Comparison of ENCODE assay signal across 16 cellular contexts in genomic region chr1:35797380-35797779, GRCh38. TPM values are rescaled to one million over a fixed set of nuclear protein-coding genes. Genes with fewer than 3 reads are reported as not detected.
DNase-seq lines count a peak whose midpoint lies in the region; ATAC-seq, FAIRE-seq and TF ChIP-seq lines count a peak whose summit lies in the region.
"Had no signal": no experiment of that assay in that cellular context is flagged by ENCODE, and none has a peak within 500 bp of the region (broad histone marks: within the 10 kb centered on the region; RNA-seq: fewer than 3 reads in every experiment).

No MANE protein-coding gene starts in this region.

- H3K4me1 Mint-ChIP-seq in natural killer cell = no peaks in the 10 kb centered on the region

- no peaks in the 10 kb centered on the region for H3K36me3 ChIP-seq in GM12878 (ENCODE audit: control insufficient read depth in 2 of 2, insufficient read depth in 2 of 2, low read length in 1 of 2)
- H3K36me3 ChIP-seq: HAP-1 had no signal

- no peaks in the 10 kb centered on the region for H3K9me3 ChIP-seq in GM12878 (replicated peaks; ENCODE audit: control insufficient read depth, insufficient read depth, low read length)
- H3K9me3 ChIP-seq: HAP-1, SK-N-SH had no signal

- peak; percentile 18 for DNase-seq in activated CD8-positive, alpha-beta memory T cell treated with anti-CD3 and anti-CD28 coated beads, Interleukin-2, amount 50 U/mL, for 48 hours
- no peak for DNase-seq in activated CD8-positive, alpha-beta memory T cell treated with anti-CD3 and anti-CD28 coated beads, Interleukin-2, amount 50 U/mL, for 4 hours
- DNase-seq in NOMO-1 treated with DMSO at 0.1 percent for 48 hours (lab: John Stamatoyannopoulos, UW; ENCODE audit: unreplicated experiment) (peak; percentile 68), GM12878 (ENCODE audit: low read depth, low spot score) (no peak), natural killer cell (no peak), DMS114 treated with DMSO at 0.1 percent for 48 hours (lab: John Stamatoyannopoulos, UW; ENCODE audit: unreplicated experiment) (no peak)
- DNase-seq: 8988T, GF-D8, NCI-H1092, NCI-H510A treated with DMSO at 0.1 percent for 48 hours, SK-N-SH, T-helper 1 cell had no signal

- no peak for TF ChIP-seq RAD21 in GM12878 (IDR thresholded peaks at IDR 0.05; ENCODE audit: insufficient read depth, low read depth, low read length)

- no peak for TF ChIP-seq POLR2A in GM12878 (IDR thresholded peaks at IDR 0.05; ENCODE audit: low read depth, low read length)

- no peak overlapping the region for H2AFZ ChIP-seq in GM12878 (ENCODE audit: control insufficient read depth, low read depth, low read length)

- SMC1A ChIA-PET in GM12878 (lab: Charles Lee; ENCODE audit: uncharacterized antibody, unreplicated experiment) = interaction anchor here (0.6 to 1.7 kb wide), 4 partner anchors 9 to 256 kb away, joined by 3 to 6 read pairs (median 4); no protein-coding TSS in a partner anchor

- no peaks in the 10 kb centered on the region for H3K27me3 ChIP-seq in GM12878 (replicated peaks in 1 of 2; ENCODE audit: control insufficient read depth in 2 of 2, insufficient read depth in 2 of 2, low read length in 1 of 2)

- 47% methylated on average over 5 of the region's 5 CpGs for WGBS in GM12878 (ENCODE audit: insufficient coverage, insufficient replicate concordance, low lambda C conversion rate, missing lambda C conversion rate)

- no TSS peak for BruUV-seq in GM12878 (replicated peaks; lab: Mats Ljungman, UMichigan)

- intact Hi-C loops in GM12878 (cut with micrococcal nuclease; ENCODE audit: unreplicated experiment) = no loop called here
- intact Hi-C loops in natural killer cell (cut with micrococcal nuclease) = no loop called here

- no peaks in the 10 kb centered on the region for H3K27me3 Mint-ChIP-seq in natural killer cell (ENCODE audit: low read depth in 2 of 2)

- peak overlapping the region; percentile 40 for H3K4me2 ChIP-seq in GM12878 (ENCODE audit: control insufficient read depth, insufficient read depth)
- H3K4me2 ChIP-seq: SK-N-SH had no signal

- in situ Hi-C loops in GM12878 (cut with MboI) = no loop called here

- no peaks in the 10 kb centered on the region for H3K9me3 Mint-ChIP-seq in natural killer cell

- RAD21 ChIA-PET in GM12878 (lab: Charles Lee; ENCODE audit: unreplicated experiment) = interaction anchor here (1.1 to 1.2 kb wide), 2 partner anchors 14 to 28 kb away, joined by 3 to 5 read pairs; partner anchors contain the start of gene CLSPN

- no peak overlapping the region for H3K9ac ChIP-seq in GM12878 (ENCODE audit: control insufficient read depth, insufficient read depth, low read length)
- H3K9ac ChIP-seq: SK-N-SH had no signal

- FAIRE-seq in GM12878 (lab: Jason Lieb, UNC) = no peak
- FAIRE-seq: GM19239 had no signal

- CTCF ChIA-PET in GM12878 (lab: Yijun Ruan, JAX) = interaction anchor here (0.9 to 1.3 kb wide), 2 partner anchors 22 to 229 kb away, joined by 4 read pairs; no protein-coding TSS in a partner anchor

- no peaks in the 10 kb centered on the region for H3K79me2 ChIP-seq in GM12878 (ENCODE audit: control insufficient read depth, insufficient read depth, low read length)

- no peak overlapping the region for H3K4me3 Mint-ChIP-seq in natural killer cell

- TF ChIP-seq CTCF in GM12878 (IDR thresholded peaks at IDR 0.05 in 2 of 3, conservative IDR thresholded peaks at IDR 0.05 in 1 of 3; ENCODE audit: control insufficient read depth in 2 of 3, extremely low read depth in 1 of 3, insufficient read depth in 1 of 3, low read depth in 3 of 3, low read length in 3 of 3) = no peak
- no peak for TF ChIP-seq CTCF in natural killer cell (IDR thresholded peaks at IDR 0.05)

- H4K20me1 ChIP-seq in GM12878 (ENCODE audit: control insufficient read depth, insufficient read depth) = no peaks in the 10 kb centered on the region

- no peak overlapping the region for H3K27ac Mint-ChIP-seq in natural killer cell

- POLR2A ChIA-PET in GM12878 (lab: Charles Lee) = interaction anchor here (1.0 kb wide), 1 partner anchor 27 kb away, joined by 3 read pairs; the partner anchor contains the start of gene CLSPN

- H3K36me3 Mint-ChIP-seq in natural killer cell = no peaks in the 10 kb centered on the region

- peak overlapping the region; percentile 29; the same call in 1 of the 2 replicates for H3K4me3 ChIP-seq in GM12878
- H3K4me3 ChIP-seq: HAP-1 had no signal

- H3K4me1 ChIP-seq in GM12878 (ENCODE audit: control insufficient read depth, insufficient read depth, low read length) = peaks cover 16% of the 10 kb centered on the region

- no peak for TF ChIP-seq EP300 in GM12878 (IDR thresholded peaks at IDR 0.05; ENCODE audit: borderline replicate concordance in 1 of 2, control insufficient read depth in 1 of 2, low read depth in 2 of 2, low read length in 2 of 2)

- ATAC-seq in GM12878 = peak; percentile 66
- no peak for ATAC-seq in HG02938 (IDR thresholded peaks at IDR 0.05; ENCODE audit: unreplicated experiment)
- ATAC-seq in GM19328 (IDR thresholded peaks at IDR 0.05; ENCODE audit: unreplicated experiment) = no peak
- ATAC-seq in natural killer cell = no peak

- H3K27ac ChIP-seq in GM12878 (ENCODE audit: control insufficient read depth, insufficient read depth) = peak overlapping the region; percentile 38

TF ChIP-seq in GM12878, 131 proteins besides CTCF, POLR2A, EP300 and RAD21:
- TF ChIP-seq SPI1 (IDR thresholded peaks at IDR 0.05; ENCODE audit: borderline replicate concordance, insufficient read depth, low read depth, low read length) (peak; percentile 52; the same call in 1 of the 2 replicates), SREBF1 (IDR thresholded peaks at IDR 0.05; ENCODE audit: low read length) (no peak), ASH2L (IDR thresholded peaks at IDR 0.05; ENCODE audit: borderline replicate concordance, low read depth) (no peak), POLR2AphosphoS2 (IDR thresholded peaks at IDR 0.05; ENCODE audit: low read depth, low read length) (no peak), BHLHE40 (IDR thresholded peaks at IDR 0.05; ENCODE audit: borderline replicate concordance in 1 of 2, low read depth in 2 of 2, low read length in 1 of 2) (no peak), SREBF2 (IDR thresholded peaks at IDR 0.05; ENCODE audit: low read length) (no peak), ZNF622 (IDR thresholded peaks at IDR 0.05) (no peak)

RNA-seq across cellular contexts. Expression of gene AGO4, which starts 10.4 kb away (rescaled TPM):
- 16.3 and 17.4 TPM in 2 replicates for total RNA-seq in GM12878 (2013; cell fraction: nucleolus; rRNA removed)
- total RNA-seq in GM12878 (2014; rRNA removed) (5.6 and 8.4 TPM in 2 replicates), GM12878 (2014; rRNA removed; fragmentation: Illumina TruSeq; extraction: Trizol) (6.0 and 6.9 TPM in 2 replicates), GM12878 (2021) (5.0 and 7.9 TPM in 2 replicates), natural killer cell (10 to 100 TPM; 21.8 to 32.0 (median 31.7) TPM)
- polyA plus RNA-seq in GM12878 (2011; ENCODE audit: low read depth) = 2.8 TPM
- polyA plus RNA-seq in GM12878 (2011; rRNA removed) (2.3 and 2.4 TPM in 2 replicates), GM12878 (2014; fragmentation: Illumina TruSeq; extraction: Trizol) (5.9 and 7.7 TPM in 2 replicates), GM12878 (2014; fragmentation: Nextera tagmentation; extraction: Ambion mirVana) (1 to 10 TPM; 1.2 to 1.4 TPM), GM12878 (2014; rRNA removed) (4.0 and 4.1 TPM in 2 replicates), GM12878 (2016; fragmentation: Nextera tagmentation; extraction: Ambion mirVana) (1 to 10 TPM; 1.5 to 1.6 TPM)
- polyA plus RNA-seq in GM12878 (2011; cell fraction: cytosol; rRNA removed) = 4.1 and 4.6 TPM in 2 replicates
- polyA plus RNA-seq in GM12878 (2011; cell fraction: nucleus; rRNA removed) = 2.7 and 3.4 TPM in 2 replicates
- polyA plus RNA-seq in GM12878 (2012) = 4.3 and 5.2 TPM in 2 replicates
- 7.0 and 13.6 TPM in 2 replicates for polyA minus RNA-seq in GM12878 (2011; rRNA and poly(A)+ RNA removed)
- 2.4 and 3.5 TPM in 2 replicates for polyA minus RNA-seq in GM12878 (2011; cell fraction: cytosol; rRNA and poly(A)+ RNA removed)
- 3.6 and 3.9 TPM in 2 replicates for polyA minus RNA-seq in GM12878 (2011; cell fraction: nucleus; rRNA and poly(A)+ RNA removed)

RNA-seq across cellular contexts. Expression of gene CLSPN, which starts 27.6 kb away (rescaled TPM):
- total RNA-seq in GM12878 (2013; cell fraction: nucleolus; rRNA removed) = 8.6 and 13.1 TPM in 2 replicates
- total RNA-seq in GM12878 (2014; rRNA removed) (26.0 and 31.3 TPM in 2 replicates), GM12878 (2014; rRNA removed; fragmentation: Illumina TruSeq; extraction: Trizol) (45.3 and 46.8 TPM in 2 replicates), GM12878 (2021) (30.7 and 34.6 TPM in 2 replicates), natural killer cell (1 to 10 TPM; 1.9 to 4.9 (median 2.4) TPM)
- 8.6 TPM for polyA plus RNA-seq in GM12878 (2011; ENCODE audit: low read depth)
- polyA plus RNA-seq in GM12878 (2011; rRNA removed) (16.0 and 22.4 TPM in 2 replicates), GM12878 (2014; fragmentation: Illumina TruSeq; extraction: Trizol) (39.8 and 42.9 TPM in 2 replicates), GM12878 (2014; fragmentation: Nextera tagmentation; extraction: Ambion mirVana) (10 to 100 TPM; 13.9 to 16.6 TPM), GM12878 (2014; rRNA removed) (18.9 and 24.0 TPM in 2 replicates), GM12878 (2016; fragmentation: Nextera tagmentation; extraction: Ambion mirVana) (10 to 100 TPM; 21.0 to 21.1 TPM)
- 12.7 and 14.6 TPM in 2 replicates for polyA plus RNA-seq in GM12878 (2011; cell fraction: cytosol; rRNA removed)
- 6.6 and 12.6 TPM in 2 replicates for polyA plus RNA-seq in GM12878 (2011; cell fraction: nucleus; rRNA removed)
- 7.7 and 8.9 TPM in 2 replicates for polyA plus RNA-seq in GM12878 (2012)
- 28.0 and 30.3 TPM in 2 replicates for polyA minus RNA-seq in GM12878 (2011; rRNA and poly(A)+ RNA removed)
- 6.7 and 15.8 TPM in 2 replicates for polyA minus RNA-seq in GM12878 (2011; cell fraction: cytosol; rRNA and poly(A)+ RNA removed)
- polyA minus RNA-seq in GM12878 (2011; cell fraction: nucleus; rRNA and poly(A)+ RNA removed) = 5.2 and 11.0 TPM in 2 replicates

Comparison
In these comparisons a context has a peak if more than half of its experiments do, and no peak if none do; other contexts are left out.
1. DNase-seq: peak in activated CD8-positive, alpha-beta memory T cell treated with anti-CD3 and anti-CD28 coated beads, Interleukin-2, amount 50 U/mL, for 48 hours (single experiment) and NOMO-1 treated with DMSO at 0.1 percent for 48 hours (single experiment); none in activated CD8-positive, alpha-beta memory T cell treated with anti-CD3 and anti-CD28 coated beads, Interleukin-2, amount 50 U/mL, for 4 hours (single experiment), GM12878 (single experiment), natural killer cell (single experiment) and DMS114 treated with DMSO at 0.1 percent for 48 hours (single experiment).